ENCODE assay signal across 24 cellular contexts in the genomic region with DNA sequence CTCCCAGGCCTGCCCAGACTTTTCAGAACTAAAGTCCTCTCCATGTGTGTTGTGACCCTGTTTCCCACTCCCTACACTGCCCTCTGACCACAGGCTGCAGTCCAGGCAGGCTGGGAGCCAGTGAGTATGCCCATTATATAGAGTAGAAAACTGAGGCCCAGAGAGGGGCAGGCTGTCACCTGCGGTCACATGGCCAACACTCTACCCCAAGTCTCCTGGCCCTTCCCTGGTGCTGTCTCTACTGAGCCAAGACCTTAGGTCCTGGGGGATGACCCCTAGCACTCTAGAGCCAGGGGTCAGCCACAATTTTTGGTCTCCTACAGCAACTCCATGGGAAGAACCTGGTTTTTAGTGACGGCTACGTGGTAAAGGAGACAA. TPM values are rescaled to one million over a fixed set of nuclear protein-coding genes. Genes with fewer than 3 reads are reported as not detected.
DNase-seq lines count a peak whose midpoint lies in the region; ATAC-seq lines count a peak whose summit lies in the region.
"Had no signal": no experiment of that assay in that cellular context is flagged by ENCODE, and none has a peak within 500 bp of the region (broad histone marks: within the 10 kb centered on the region; RNA-seq: fewer than 3 reads in every experiment).

No MANE protein-coding gene starts in this region.

- no peaks in the 10 kb centered on the region for H3K9me3 Mint-ChIP-seq in activated naive CD4-positive, alpha-beta T cell treated with anti-CD3 and anti-CD28 coated beads for 36 hours
- H3K9me3 Mint-ChIP-seq in stimulated activated naive CD8-positive, alpha-beta T cell treated with anti-CD3 and anti-CD28 coated beads, Interleukin-15, Interleukin-2, amounts not matched to agents 100 ng/mL and 50 ng/mL, for 24 hours = no peaks in the 10 kb centered on the region
- no peaks in the 10 kb centered on the region for H3K9me3 Mint-ChIP-seq in stimulated activated naive B cell treated with anti-CD40 and anti-IgM and Interleukin-4, amounts not matched to agents 10 μg/mL and 1 μg/mL and 100 μg/mL, for 72 hours
- H3K9me3 Mint-ChIP-seq: CD8-positive, alpha-beta memory T cell had no signal

- DNase-seq in activated naive CD4-positive, alpha-beta T cell treated with anti-CD3 and anti-CD28 coated beads for 36 hours = no peak
- no peak for DNase-seq in activated naive CD4-positive, alpha-beta T cell treated with anti-CD3 and anti-CD28 coated beads, Interleukin-2, amount 50 U/mL, for 16 hours
- DNase-seq in stimulated activated naive CD8-positive, alpha-beta T cell treated with anti-CD3 and anti-CD28 coated beads, Interleukin-15, Interleukin-2, amounts not matched to agents 100 U/mL and 50 U/mL, for 24 hours = no peak
- no peak for DNase-seq in stimulated activated naive B cell treated with anti-CD40 and anti-IgM and Interleukin-4, amounts not matched to agents 10 μg/mL and 1 μg/mL and 100 μg/mL, for 72 hours
- DNase-seq in cerebellar cortex (ENCODE audit: low spot score) (no peak), NCI-H774 (lab: John Stamatoyannopoulos, UW) (no peak)
- DNase-seq: 8988T; ACHN; BE2C; CD8-positive, alpha-beta memory T cell; DMS 273 treated with DMSO at 0.1 percent for 48 hours; DMS79; EL; GF-D8; KBM-7; MG63; NCI-H1105 treated with DMSO at 0.1 percent for 48 hours; NCI-H146; NCI-H1930; NCI-H446 treated with DMSO at 0.1 percent for 48 hours; NCI-H526; SHP77 treated with DMSO at 0.1 percent for 48 hours had no signal

- CTCF ChIA-PET in activated naive CD4-positive, alpha-beta T cell treated with anti-CD3 and anti-CD28 coated beads for 36 hours (lab: Charles Lee) = no interaction called here

- H3K27ac Mint-ChIP-seq in activated naive CD4-positive, alpha-beta T cell treated with anti-CD3 and anti-CD28 coated beads for 36 hours = peak overlapping the region; percentile 36
- peak overlapping the region; percentile 55 for H3K27ac Mint-ChIP-seq in stimulated activated naive CD8-positive, alpha-beta T cell treated with anti-CD3 and anti-CD28 coated beads, Interleukin-15, Interleukin-2, amounts not matched to agents 100 ng/mL and 50 ng/mL, for 24 hours
- peak overlapping the region; percentile 59 for H3K27ac Mint-ChIP-seq in stimulated activated naive B cell treated with anti-CD40 and anti-IgM and Interleukin-4, amounts not matched to agents 10 μg/mL and 1 μg/mL and 100 μg/mL, for 72 hours

- H3K36me3 Mint-ChIP-seq in activated naive CD4-positive, alpha-beta T cell treated with anti-CD3 and anti-CD28 coated beads for 36 hours (ENCODE audit: low read depth) = peaks cover 52% of the 10 kb centered on the region
- H3K36me3 Mint-ChIP-seq in stimulated activated naive CD8-positive, alpha-beta T cell treated with anti-CD3 and anti-CD28 coated beads, Interleukin-15, Interleukin-2, amounts not matched to agents 100 ng/mL and 50 ng/mL, for 24 hours (ENCODE audit: low read depth) = peaks cover 76% of the 10 kb centered on the region
- peaks cover 63 to 69% of the 10 kb centered on the region in 2 donors for H3K36me3 Mint-ChIP-seq in stimulated activated naive B cell treated with anti-CD40 and anti-IgM and Interleukin-4, amounts not matched to agents 10 μg/mL and 1 μg/mL and 100 μg/mL, for 72 hours

- H3K27me3 Mint-ChIP-seq in activated naive CD4-positive, alpha-beta T cell treated with anti-CD3 and anti-CD28 coated beads for 36 hours (ENCODE audit: low read depth) = no peaks in the 10 kb centered on the region
- H3K27me3 Mint-ChIP-seq in stimulated activated naive CD8-positive, alpha-beta T cell treated with anti-CD3 and anti-CD28 coated beads, Interleukin-15, Interleukin-2, amounts not matched to agents 100 ng/mL and 50 ng/mL, for 24 hours = no peaks in the 10 kb centered on the region
- H3K27me3 Mint-ChIP-seq in stimulated activated naive B cell treated with anti-CD40 and anti-IgM and Interleukin-4, amounts not matched to agents 10 μg/mL and 1 μg/mL and 100 μg/mL, for 72 hours = no peaks in the 10 kb centered on the region
- H3K27me3 Mint-ChIP-seq: CD8-positive, alpha-beta memory T cell had no signal

- intact Hi-C loops in activated naive CD4-positive, alpha-beta T cell treated with anti-CD3 and anti-CD28 coated beads for 36 hours (cut with micrococcal nuclease) = no loop called here

- H3K4me1 Mint-ChIP-seq in activated naive CD4-positive, alpha-beta T cell treated with anti-CD3 and anti-CD28 coated beads for 36 hours (ENCODE audit: low read depth) = no peaks in the 10 kb centered on the region
- H3K4me1 Mint-ChIP-seq in stimulated activated naive CD8-positive, alpha-beta T cell treated with anti-CD3 and anti-CD28 coated beads, Interleukin-15, Interleukin-2, amounts not matched to agents 100 ng/mL and 50 ng/mL, for 24 hours (ENCODE audit: low read depth) = peaks cover 22% of the 10 kb centered on the region
- peaks cover 19 to 53% of the 10 kb centered on the region in 2 donors for H3K4me1 Mint-ChIP-seq in stimulated activated naive B cell treated with anti-CD40 and anti-IgM and Interleukin-4, amounts not matched to agents 10 μg/mL and 1 μg/mL and 100 μg/mL, for 72 hours

- no peak overlapping the region for H3K4me3 Mint-ChIP-seq in activated naive CD4-positive, alpha-beta T cell treated with anti-CD3 and anti-CD28 coated beads for 36 hours
- no peak overlapping the region for H3K4me3 Mint-ChIP-seq in stimulated activated naive CD8-positive, alpha-beta T cell treated with anti-CD3 and anti-CD28 coated beads, Interleukin-15, Interleukin-2, amounts not matched to agents 100 ng/mL and 50 ng/mL, for 24 hours
- H3K4me3 Mint-ChIP-seq in stimulated activated naive B cell treated with anti-CD40 and anti-IgM and Interleukin-4, amounts not matched to agents 10 μg/mL and 1 μg/mL and 100 μg/mL, for 72 hours = no peak overlapping the region
- H3K4me3 Mint-ChIP-seq: CD14-positive monocyte; CD8-positive, alpha-beta memory T cell had no signal

- ATAC-seq in stimulated activated naive CD8-positive, alpha-beta T cell treated with anti-CD3 and anti-CD28 coated beads, Interleukin-15, Interleukin-2, amounts not matched to agents 100 U/mL and 50 U/mL, for 24 hours = no peak
- ATAC-seq in stimulated activated naive B cell treated with anti-CD40 and anti-IgM and Interleukin-4, amounts not matched to agents 10 μg/mL and 1 μg/mL and 100 μg/mL, for 72 hours (replicated peaks) = no peak

RNA-seq across cellular contexts. Expression of a gene that starts 30.8 kb away (rescaled TPM):
- total RNA-seq in activated naive CD4-positive, alpha-beta T cell treated with anti-CD3 and anti-CD28 coated beads for 36 hours = 10 to 100 TPM; 83.5 to 86.4 TPM
